20 cellular contexts compared by ENCODE assay signal in genomic region chr20:6580486-6580885, GRCh38.
"Had no signal": no experiment of that assay in that cellular context is flagged by ENCODE, and none has a peak within 500 bp of the region (broad histone marks: within the 10 kb centered on the region; RNA-seq: fewer than 3 reads in every experiment).

No MANE protein-coding gene starts in this region.

- H3K4me2 ChIP-seq: neural progenitor cell had no signal

- H3K79me2 ChIP-seq: parathyroid adenoma had no signal

- H3K27ac ChIP-seq: colonic mucosa, epithelial cell of prostate, neural progenitor cell, parathyroid adenoma, skin epidermis, spleen, thoracic aorta, tibial nerve, upper lobe of left lung, vagina had no signal

- H2AFZ ChIP-seq: neural progenitor cell, parathyroid adenoma had no signal

- H3K4me3 ChIP-seq: colonic mucosa, mucosa of descending colon, neural progenitor cell, skin epidermis, spleen, thoracic aorta, tibial nerve, upper lobe of left lung, vagina had no signal

- H3K4me1 ChIP-seq: colonic mucosa, neural progenitor cell, parathyroid adenoma, vagina had no signal

- H3K9ac ChIP-seq: neural progenitor cell, parathyroid adenoma had no signal

- H3K27me3 ChIP-seq: colonic mucosa, neural progenitor cell, spleen, tibial nerve, upper lobe of left lung, vagina had no signal

- DNase-seq: colonic mucosa; effector CD8-positive, alpha-beta T cell; endodermal cell; glutamatergic neuron; mesenchymal stem cell; mucosa of descending colon; naive B cell; spleen; stimulated activated CD4-positive, alpha-beta T cell treated with anti-CD3 and anti-CD28 coated beads, Interleukin-4, amount 100 ng/mL, for 4 hours; stimulated activated naive CD8-positive, alpha-beta T cell treated with anti-CD3 and anti-CD28 coated beads, Interleukin-15, Interleukin-2, amounts not matched to agents 100 U/mL and 50 U/mL, for 24 hours; upper lobe of left lung had no signal

- H3K9me3 ChIP-seq: colonic mucosa, mucosa of descending colon, spleen, thoracic aorta, tibial nerve, upper lobe of left lung, vagina had no signal

- FAIRE-seq: keratinocyte had no signal

- H3K36me3 ChIP-seq: colonic mucosa, neural progenitor cell, spleen, thoracic aorta, tibial nerve, upper lobe of left lung, vagina had no signal

- ATAC-seq: mucosa of descending colon; stimulated activated memory B cell treated with anti-CD40 and anti-IgM and Interleukin-4, amounts not matched to agents 10 μg/mL and 1 μg/mL and 100 μg/mL, for 72 hours; stimulated activated naive CD8-positive, alpha-beta T cell treated with anti-CD3 and anti-CD28 coated beads, Interleukin-15, Interleukin-2, amounts not matched to agents 100 U/mL and 50 U/mL, for 24 hours had no signal
